Comparison of ENCODE assay signal across 1 cellular context in the genomic region with DNA sequence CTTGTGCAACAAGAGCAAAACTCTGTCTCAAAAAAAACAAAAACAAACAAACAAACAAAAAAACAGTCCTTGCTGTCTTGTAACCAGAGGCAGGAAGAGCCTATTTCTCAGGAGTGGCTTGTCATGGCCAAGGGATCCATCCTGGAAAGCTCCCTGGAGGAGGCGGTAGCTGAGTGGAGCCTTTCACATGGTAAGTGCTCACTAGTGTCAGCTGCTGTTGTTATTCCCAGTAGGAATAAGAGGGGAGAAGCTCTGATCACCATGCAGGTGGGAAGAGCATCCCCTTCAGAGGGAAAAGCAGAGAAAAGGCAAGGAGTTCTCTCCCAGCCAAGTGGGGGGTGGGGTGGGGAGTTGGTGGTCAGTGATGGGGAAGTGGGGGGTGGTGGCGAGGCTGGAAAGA.
TF ChIP-seq lines count a peak whose summit lies in the region.

No MANE protein-coding gene starts in this region.

TF ChIP-seq in WTC11, 78 proteins besides CTCF, POLR2A, EP300 and RAD21 (continued from another document):
- TF ChIP-seq, protein P1, sequence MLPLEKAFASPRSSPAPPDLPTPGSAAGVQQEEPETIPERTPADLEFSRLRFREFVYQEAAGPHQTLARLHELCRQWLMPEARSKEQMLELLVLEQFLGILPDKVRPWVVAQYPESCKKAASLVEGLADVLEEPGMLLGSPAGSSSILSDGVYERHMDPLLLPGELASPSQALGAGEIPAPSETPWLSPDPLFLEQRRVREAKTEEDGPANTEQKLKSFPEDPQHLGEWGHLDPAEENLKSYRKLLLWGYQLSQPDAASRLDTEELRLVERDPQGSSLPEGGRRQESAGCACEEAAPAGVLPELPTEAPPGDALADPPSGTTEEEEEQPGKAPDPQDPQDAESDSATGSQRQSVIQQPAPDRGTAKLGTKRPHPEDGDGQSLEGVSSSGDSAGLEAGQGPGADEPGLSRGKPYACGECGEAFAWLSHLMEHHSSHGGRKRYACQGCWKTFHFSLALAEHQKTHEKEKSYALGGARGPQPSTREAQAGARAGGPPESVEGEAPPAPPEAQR (CRISPR knock-in tag; IDR thresholded peaks at IDR 0.05) = no peak
- TF ChIP-seq, protein P2, sequence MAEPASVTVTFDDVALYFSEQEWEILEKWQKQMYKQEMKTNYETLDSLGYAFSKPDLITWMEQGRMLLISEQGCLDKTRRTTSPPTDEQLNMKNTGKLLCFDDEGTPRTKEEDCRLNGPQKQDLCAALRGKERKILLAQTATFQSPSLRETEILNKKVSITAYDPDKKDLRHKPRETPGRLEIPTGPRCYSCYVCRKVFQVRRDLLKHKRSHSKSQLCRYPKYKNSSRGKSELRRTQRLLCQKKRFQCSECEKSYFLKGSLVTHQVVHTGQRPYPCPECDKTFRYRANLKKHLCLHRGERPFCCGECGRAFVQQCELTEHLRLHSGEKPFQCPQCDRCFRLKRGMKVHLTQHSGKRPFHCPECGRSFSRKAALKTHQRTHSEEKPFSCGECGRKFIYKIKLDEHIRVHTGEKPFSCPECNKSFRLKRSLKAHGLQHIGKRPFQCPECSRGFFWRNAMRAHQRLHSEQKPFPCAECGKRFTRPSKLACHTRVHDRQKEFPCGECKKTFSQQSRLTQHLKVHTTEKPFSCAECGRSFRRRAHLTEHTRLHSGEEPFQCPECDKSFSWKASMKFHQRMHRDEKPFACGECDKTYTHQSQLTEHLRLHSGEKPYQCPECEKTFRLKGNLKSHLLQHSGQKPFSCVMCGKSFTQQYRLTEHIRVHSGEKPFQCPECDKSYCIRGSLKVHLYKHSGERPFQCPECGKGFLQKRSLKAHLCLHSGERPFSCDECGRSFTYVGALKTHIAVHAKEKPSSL (CRISPR knock-in tag; conservative IDR thresholded peaks at IDR 0.05) = no peak
- no peak for TF ChIP-seq MXD4 (CRISPR knock-in tag; IDR thresholded peaks at IDR 0.05; ENCODE audit: borderline replicate concordance)
- TF ChIP-seq, protein P3, sequence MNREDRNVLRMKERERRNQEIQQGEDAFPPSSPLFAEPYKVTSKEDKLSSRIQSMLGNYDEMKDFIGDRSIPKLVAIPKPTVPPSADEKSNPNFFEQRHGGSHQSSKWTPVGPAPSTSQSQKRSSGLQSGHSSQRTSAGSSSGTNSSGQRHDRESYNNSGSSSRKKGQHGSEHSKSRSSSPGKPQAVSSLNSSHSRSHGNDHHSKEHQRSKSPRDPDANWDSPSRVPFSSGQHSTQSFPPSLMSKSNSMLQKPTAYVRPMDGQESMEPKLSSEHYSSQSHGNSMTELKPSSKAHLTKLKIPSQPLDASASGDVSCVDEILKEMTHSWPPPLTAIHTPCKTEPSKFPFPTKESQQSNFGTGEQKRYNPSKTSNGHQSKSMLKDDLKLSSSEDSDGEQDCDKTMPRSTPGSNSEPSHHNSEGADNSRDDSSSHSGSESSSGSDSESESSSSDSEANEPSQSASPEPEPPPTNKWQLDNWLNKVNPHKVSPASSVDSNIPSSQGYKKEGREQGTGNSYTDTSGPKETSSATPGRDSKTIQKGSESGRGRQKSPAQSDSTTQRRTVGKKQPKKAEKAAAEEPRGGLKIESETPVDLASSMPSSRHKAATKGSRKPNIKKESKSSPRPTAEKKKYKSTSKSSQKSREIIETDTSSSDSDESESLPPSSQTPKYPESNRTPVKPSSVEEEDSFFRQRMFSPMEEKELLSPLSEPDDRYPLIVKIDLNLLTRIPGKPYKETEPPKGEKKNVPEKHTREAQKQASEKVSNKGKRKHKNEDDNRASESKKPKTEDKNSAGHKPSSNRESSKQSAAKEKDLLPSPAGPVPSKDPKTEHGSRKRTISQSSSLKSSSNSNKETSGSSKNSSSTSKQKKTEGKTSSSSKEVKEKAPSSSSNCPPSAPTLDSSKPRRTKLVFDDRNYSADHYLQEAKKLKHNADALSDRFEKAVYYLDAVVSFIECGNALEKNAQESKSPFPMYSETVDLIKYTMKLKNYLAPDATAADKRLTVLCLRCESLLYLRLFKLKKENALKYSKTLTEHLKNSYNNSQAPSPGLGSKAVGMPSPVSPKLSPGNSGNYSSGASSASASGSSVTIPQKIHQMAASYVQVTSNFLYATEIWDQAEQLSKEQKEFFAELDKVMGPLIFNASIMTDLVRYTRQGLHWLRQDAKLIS (CRISPR knock-in tag; IDR thresholded peaks at IDR 0.05; ENCODE audit: borderline replicate concordance) = no peak
- no peak for TF ChIP-seq ZNF416 (CRISPR knock-in tag; IDR thresholded peaks at IDR 0.05)
- TF ChIP-seq EMX1 (CRISPR knock-in tag; IDR thresholded peaks at IDR 0.05) = no peak
- TF ChIP-seq OVOL2 (CRISPR knock-in tag; IDR thresholded peaks at IDR 0.05; ENCODE audit: borderline replicate concordance) = no peak
- no peak for TF ChIP-seq TP53 (CRISPR knock-in tag; IDR thresholded peaks at IDR 0.05)
- TF ChIP-seq, protein P4, sequence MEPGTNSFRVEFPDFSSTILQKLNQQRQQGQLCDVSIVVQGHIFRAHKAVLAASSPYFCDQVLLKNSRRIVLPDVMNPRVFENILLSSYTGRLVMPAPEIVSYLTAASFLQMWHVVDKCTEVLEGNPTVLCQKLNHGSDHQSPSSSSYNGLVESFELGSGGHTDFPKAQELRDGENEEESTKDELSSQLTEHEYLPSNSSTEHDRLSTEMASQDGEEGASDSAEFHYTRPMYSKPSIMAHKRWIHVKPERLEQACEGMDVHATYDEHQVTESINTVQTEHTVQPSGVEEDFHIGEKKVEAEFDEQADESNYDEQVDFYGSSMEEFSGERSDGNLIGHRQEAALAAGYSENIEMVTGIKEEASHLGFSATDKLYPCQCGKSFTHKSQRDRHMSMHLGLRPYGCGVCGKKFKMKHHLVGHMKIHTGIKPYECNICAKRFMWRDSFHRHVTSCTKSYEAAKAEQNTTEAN (CRISPR knock-in tag; IDR thresholded peaks at IDR 0.05) = no peak
- TF ChIP-seq FOXK1 (CRISPR knock-in tag; IDR thresholded peaks at IDR 0.05) = no peak
- TF ChIP-seq NFYB (CRISPR knock-in tag; conservative IDR thresholded peaks at IDR 0.05; ENCODE audit: low read depth) = no peak
- no peak for TF ChIP-seq ZNF671 (CRISPR knock-in tag; IDR thresholded peaks at IDR 0.05)
- no peak for TF ChIP-seq ZNF317 (CRISPR knock-in tag; IDR thresholded peaks at IDR 0.05; ENCODE audit: borderline replicate concordance, low read depth)
